ENCODE assay signal across 17 cellular contexts in genomic region chr11:115286614-115287013, GRCh38.
DNase-seq lines count a peak whose midpoint lies in the region; ATAC-seq and TF ChIP-seq lines count a peak whose summit lies in the region.
"Had no signal": no experiment of that assay in that cellular context is flagged by ENCODE, and none has a peak within 500 bp of the region (broad histone marks: within the 10 kb centered on the region; RNA-seq: fewer than 3 reads in every experiment).

No MANE protein-coding gene starts in this region.

- CTCF ChIA-PET in HEK293T (lab: Yijun Ruan, JAX) = no interaction called here

- TF ChIP-seq EP300 in sigmoid colon (IDR thresholded peaks at IDR 0.05) = no peak

- no peaks in the 10 kb centered on the region for H3K36me3 ChIP-seq in left lung
- H3K36me3 ChIP-seq in sigmoid colon = no peaks in the 10 kb centered on the region

- intact Hi-C loops in left lung (cut with DNase I) = no loop called here
- intact Hi-C loops in sigmoid colon (cut with DNase I) = no loop called here

- TF ChIP-seq CTCF in left lung (IDR thresholded peaks at IDR 0.05) (no peak), sigmoid colon (IDR thresholded peaks at IDR 0.05) (no peak)

- 60 to 63% methylated on average over 3 of the region's 3 CpGs for WGBS in sigmoid colon, 2 donors

- DNase-seq in NCI-H1092 treated with DMSO at 0.1 percent for 48 hours (lab: John Stamatoyannopoulos, UW) (peak; percentile 61), NCI-H1092 (lab: John Stamatoyannopoulos, UW) (no peak), DMS79 (lab: John Stamatoyannopoulos, UW) (peak; percentile 31), NCI-H69 (lab: John Stamatoyannopoulos, UW) (peak; percentile 50), left lung (no peak), sigmoid colon (no peak), HEK293T (ENCODE audit: extremely low spot score) (no peak)
- DNase-seq: MM.1S, NCI-H1105, NCI-H1694 treated with DMSO at 0.1 percent for 48 hours, NCI-H2081 treated with DMSO at 0.1 percent for 48 hours, NCI-H226, NCI-H774, Right ventricle myocardium superior had no signal

- no peaks in the 10 kb centered on the region for H3K27me3 ChIP-seq in left lung
- no peaks in the 10 kb centered on the region for H3K27me3 ChIP-seq in sigmoid colon

- POLR2A ChIA-PET in HEK293T (lab: Yijun Ruan, JAX) = no interaction called here

- TF ChIP-seq POLR2A in sigmoid colon (IDR thresholded peaks at IDR 0.05) = no peak

- H3K4me3 ChIP-seq in left lung = no peak overlapping the region
- no peak overlapping the region for H3K4me3 ChIP-seq in sigmoid colon
- H3K4me3 ChIP-seq: K562 had no signal

- no peaks in the 10 kb centered on the region for H3K4me1 ChIP-seq in left lung
- no peaks in the 10 kb centered on the region for H3K4me1 ChIP-seq in sigmoid colon

- ATAC-seq in left lung (peak; percentile 33), HG03097 (IDR thresholded peaks at IDR 0.05; ENCODE audit: low FRiP score, unreplicated experiment) (no peak)
- ATAC-seq: K562 had no signal

- H3K27ac ChIP-seq in left lung = no peak overlapping the region
- no peak overlapping the region for H3K27ac ChIP-seq in sigmoid colon
- H3K27ac ChIP-seq: 22Rv1 had no signal

- H3K9me3 ChIP-seq in left lung (no peaks in the 10 kb centered on the region), sigmoid colon (no peaks in the 10 kb centered on the region)

TF ChIP-seq in HEK293T, 16 proteins besides CTCF, POLR2A, EP300 and RAD21:
- no peak for TF ChIP-seq FOXK2 (IDR thresholded peaks at IDR 0.05)
- TF ChIP-seq LEF1 (IDR thresholded peaks at IDR 0.05; ENCODE audit: borderline replicate concordance) = no peak
- TF ChIP-seq TARDBP (IDR thresholded peaks at IDR 0.05) = no peak
- no peak for TF ChIP-seq SP1 (IDR thresholded peaks at IDR 0.05)
- TF ChIP-seq FOXM1 (IDR thresholded peaks at IDR 0.05; ENCODE audit: borderline replicate concordance) = no peak
- no peak for TF ChIP-seq FOXA1 (IDR thresholded peaks at IDR 0.05)
- TF ChIP-seq HDGF (IDR thresholded peaks at IDR 0.05; ENCODE audit: borderline replicate concordance) = no peak
- no peak for TF ChIP-seq SUZ12 (IDR thresholded peaks at IDR 0.05)
- TF ChIP-seq PKNOX1 (IDR thresholded peaks at IDR 0.05) = no peak
- no peak for TF ChIP-seq ZNF384 (IDR thresholded peaks at IDR 0.05)
- no peak for TF ChIP-seq ARNT (IDR thresholded peaks at IDR 0.05)
- TF ChIP-seq BHLHE40 (IDR thresholded peaks at IDR 0.05; ENCODE audit: borderline replicate concordance) = no peak
- no peak for TF ChIP-seq CTBP1 (IDR thresholded peaks at IDR 0.05; ENCODE audit: borderline replicate concordance)
- TF ChIP-seq NFRKB (IDR thresholded peaks at IDR 0.05) = no peak
- no peak for TF ChIP-seq ELF4 (IDR thresholded peaks at IDR 0.05)
- TF ChIP-seq L3MBTL2 (conservative IDR thresholded peaks at IDR 0.05) = no peak

Comparison
In these comparisons a context has a peak if more than half of its experiments do, and no peak if none do; other contexts are left out.
1. DNase-seq: peak in NCI-H1092 treated with DMSO at 0.1 percent for 48 hours (single experiment), DMS79 (single experiment) and NCI-H69 (single experiment); none in NCI-H1092 (single experiment), left lung (0 of 2), sigmoid colon (single experiment) and HEK293T (single experiment).